Comparison of ENCODE assay signal across 11 cellular contexts in genomic region chr5:23877847-23878246, GRCh38.
"Had no signal": no experiment of that assay in that cellular context is flagged by ENCODE, and none has a peak within 500 bp of the region (broad histone marks: within the 10 kb centered on the region; RNA-seq: fewer than 3 reads in every experiment).

No MANE protein-coding gene starts in this region.

- H3K4me3 Mint-ChIP-seq: GM23338, H9, HFFc6 had no signal

- H3K4me2 ChIP-seq: GM23338 had no signal

- H3K27ac ChIP-seq: GM23248 had no signal

- FAIRE-seq: H1, H54 had no signal

- H3K9me3 ChIP-seq: HAP-1 had no signal

- H3K27ac Mint-ChIP-seq: GM23338, H9, HFFc6 had no signal

- ATAC-seq: GM23338, HCT116 had no signal

- H3K4me1 ChIP-seq: HAP-1 had no signal

- H3K36me3 ChIP-seq: HAP-1 had no signal

- H2AFZ ChIP-seq: GM23248, GM23338 had no signal

- DNase-seq: GM23248, GOT3, H7, H9, HCEC 1CT, HFFc6 had no signal

- H3K4me3 ChIP-seq: GM23248, GM23338, HAP-1 had no signal

- H3K9ac ChIP-seq: GM23248 had no signal

- H3K4me1 Mint-ChIP-seq: GM23338, H9 had no signal
